In the genomic region with DNA sequence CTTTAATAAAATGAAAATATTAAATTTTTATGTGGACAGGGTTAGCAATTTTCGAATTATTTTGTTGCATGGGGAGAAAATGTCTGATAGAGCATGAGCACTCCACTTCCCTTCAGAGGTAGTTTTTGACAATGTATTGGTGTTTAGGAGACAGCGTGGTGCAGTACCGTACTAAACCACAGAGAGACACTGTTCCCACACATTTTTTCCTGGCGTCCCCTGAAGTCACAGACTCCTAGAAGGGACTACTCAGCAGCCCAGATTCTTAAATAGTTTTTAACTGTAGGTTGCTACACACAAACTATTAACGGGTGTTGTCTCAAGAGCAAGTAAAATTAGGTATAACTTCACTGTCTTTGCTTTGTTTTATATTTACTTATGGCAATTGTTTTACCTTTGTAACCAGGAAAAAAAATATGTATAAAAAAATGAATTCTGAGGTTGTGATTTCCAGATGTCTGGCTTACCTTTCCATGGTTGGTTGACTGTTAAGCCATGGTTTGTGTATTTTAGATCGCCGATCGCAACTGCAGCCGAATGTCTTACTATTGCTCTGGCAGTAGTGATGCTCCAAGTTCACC, we compare ENCODE assay signal across 9 cellular contexts.
DNase-seq lines count a peak whose midpoint lies in the region; ATAC-seq and TF ChIP-seq lines count a peak whose summit lies in the region.
"Had no signal": no experiment of that assay in that cellular context is flagged by ENCODE, and none has a peak within 500 bp of the region (broad histone marks: within the 10 kb centered on the region; RNA-seq: fewer than 3 reads in every experiment).

No MANE protein-coding gene starts in this region.

- ATAC-seq in activated naive CD4-positive, alpha-beta T cell treated with anti-CD3 and anti-CD28 coated beads, Interleukin-2, amount 50 U/mL, for 72 hours: peak; percentile 39 to 68
- ATAC-seq in HG02610 (IDR thresholded peaks at IDR 0.05; ENCODE audit: unreplicated experiment): no peak

- no peak overlapping the region for H3K27ac ChIP-seq in C4-2B
- H3K27ac ChIP-seq: neutrophil had no signal

- H3K9me3 Mint-ChIP-seq in activated naive CD4-positive, alpha-beta T cell treated with anti-CD3 and anti-CD28 coated beads, Interleukin-2, amount 50 U/mL, for 72 hours: no peaks in the 10 kb centered on the region
- H3K9me3 Mint-ChIP-seq in progenitor cell of endocrine pancreas (ENCODE audit: low read depth): no peaks in the 10 kb centered on the region

- intact Hi-C loops in head of caudate nucleus (cut with DNase I): loop anchor here (10.0 kb wide), 3 partner anchors 159 to 619 kb away; no protein-coding TSS in a partner anchor

- H3K36me3 Mint-ChIP-seq in activated naive CD4-positive, alpha-beta T cell treated with anti-CD3 and anti-CD28 coated beads, Interleukin-2, amount 50 U/mL, for 72 hours: peaks cover 4 to 5% of the 10 kb centered on the region in 2 donors
- no peaks in the 10 kb centered on the region for H3K36me3 Mint-ChIP-seq in progenitor cell of endocrine pancreas (ENCODE audit: insufficient read depth)

- TF ChIP-seq CTCF in C4-2B (conservative IDR thresholded peaks at IDR 0.05) (peak; percentile 96), progenitor cell of endocrine pancreas (IDR thresholded peaks at IDR 0.05; ENCODE audit: unreplicated experiment) (peak; percentile 92)

- no peaks in the 10 kb centered on the region for H3K4me1 Mint-ChIP-seq in progenitor cell of endocrine pancreas (ENCODE audit: low read depth)

- no peaks in the 10 kb centered on the region for H3K27me3 Mint-ChIP-seq in progenitor cell of endocrine pancreas

- H3K4me3 Mint-ChIP-seq in progenitor cell of endocrine pancreas (ENCODE audit: low read depth): no peak overlapping the region

- DNase-seq in H4 (ENCODE audit: low spot score): peak; percentile 56
- DNase-seq in NCI-H345 (lab: John Stamatoyannopoulos, UW): peak; percentile 55
- peak in 1 of 2 donors; percentile 21 for DNase-seq in activated naive CD4-positive, alpha-beta T cell treated with anti-CD3 and anti-CD28 coated beads, Interleukin-2, amount 50 U/mL, for 72 hours (ENCODE audit: low spot score in 2 of 2)
- peak in 39 of 42 donors; percentile 14 to 84 (median 64) for DNase-seq in head of caudate nucleus
- DNase-seq in progenitor cell of endocrine pancreas (ENCODE audit: low spot score, unreplicated experiment): peak; percentile 37
- no peak for DNase-seq in amniotic stem cell (lab: John Stamatoyannopoulos, UW)

- no peak overlapping the region for H3K27ac Mint-ChIP-seq in activated naive CD4-positive, alpha-beta T cell treated with anti-CD3 and anti-CD28 coated beads, Interleukin-2, amount 50 U/mL, for 72 hours
- no peak overlapping the region for H3K27ac Mint-ChIP-seq in progenitor cell of endocrine pancreas
